ENCODE assay signal across 17 cellular contexts in the genomic region with DNA sequence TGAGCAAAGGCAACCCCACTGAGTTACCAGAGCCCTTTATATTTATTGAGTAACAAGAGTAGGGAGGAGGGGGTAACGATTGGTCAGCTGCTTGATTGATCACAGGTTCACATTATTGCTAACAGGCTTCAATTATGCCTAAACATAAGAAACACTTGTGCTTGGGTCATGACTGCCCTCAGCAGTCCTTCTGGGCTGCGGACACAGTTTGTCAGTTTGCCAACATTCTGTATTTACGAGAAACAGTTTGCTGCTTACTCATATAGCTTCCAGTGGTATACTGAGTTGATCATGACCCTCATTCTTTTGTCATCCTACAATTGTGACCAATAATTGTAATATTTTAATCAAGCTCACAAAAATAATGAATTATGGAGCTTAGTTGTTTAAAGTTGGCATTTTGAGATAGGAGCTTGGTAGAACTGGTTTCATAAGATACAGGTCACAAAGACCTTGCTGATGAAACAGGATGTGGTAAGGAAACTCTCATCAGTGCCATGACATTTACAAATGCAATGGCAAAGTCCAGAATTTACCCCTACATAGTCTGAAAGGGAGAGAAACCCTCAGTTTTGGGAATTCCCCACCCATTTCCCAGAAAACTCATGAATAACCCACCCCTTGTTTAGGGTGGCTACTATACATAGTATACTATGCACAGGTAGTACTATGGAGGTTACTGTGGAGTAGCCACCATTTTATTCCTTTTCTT.
"Had no signal": no experiment of that assay in that cellular context is flagged by ENCODE, and none has a peak within 500 bp of the region (broad histone marks: within the 10 kb centered on the region; RNA-seq: fewer than 3 reads in every experiment).

No MANE protein-coding gene starts in this region.

- H3K4me3 ChIP-seq: body of pancreas, coronary artery, hepatocyte, transverse colon had no signal

- ATAC-seq: activated T-cell treated with anti-CD3 and anti-CD28 coated beads, Interleukin-2, amount 50 U/mL, for 4 hours; esophagus mucosa; left lobe of liver had no signal

- DNase-seq: activated CD4-positive, alpha-beta memory T cell treated with anti-CD3 and anti-CD28 coated beads for 36 hours; activated effector memory CD4-positive, alpha-beta T cell treated with Interleukin-2 at 50 U/mL for 16 hours; activated T-cell treated with anti-CD3 and anti-CD28 coated beads, Interleukin-2, amount 50 U/mL, for 4 hours; amygdala; body of pancreas; central memory CD4-positive, alpha-beta T cell; naive B cell; nucleus accumbens; posterior cingulate gyrus; retina; stimulated activated CD4-positive, alpha-beta T cell treated with anti-CD3 and anti-CD28 coated beads, Interleukin-2, amount 100 ng/mL, for 48 hours; stimulated activated naive CD4-positive, alpha-beta T cell; transverse colon had no signal
